ENCODE assay signal across 8 cellular contexts in the genomic region with DNA sequence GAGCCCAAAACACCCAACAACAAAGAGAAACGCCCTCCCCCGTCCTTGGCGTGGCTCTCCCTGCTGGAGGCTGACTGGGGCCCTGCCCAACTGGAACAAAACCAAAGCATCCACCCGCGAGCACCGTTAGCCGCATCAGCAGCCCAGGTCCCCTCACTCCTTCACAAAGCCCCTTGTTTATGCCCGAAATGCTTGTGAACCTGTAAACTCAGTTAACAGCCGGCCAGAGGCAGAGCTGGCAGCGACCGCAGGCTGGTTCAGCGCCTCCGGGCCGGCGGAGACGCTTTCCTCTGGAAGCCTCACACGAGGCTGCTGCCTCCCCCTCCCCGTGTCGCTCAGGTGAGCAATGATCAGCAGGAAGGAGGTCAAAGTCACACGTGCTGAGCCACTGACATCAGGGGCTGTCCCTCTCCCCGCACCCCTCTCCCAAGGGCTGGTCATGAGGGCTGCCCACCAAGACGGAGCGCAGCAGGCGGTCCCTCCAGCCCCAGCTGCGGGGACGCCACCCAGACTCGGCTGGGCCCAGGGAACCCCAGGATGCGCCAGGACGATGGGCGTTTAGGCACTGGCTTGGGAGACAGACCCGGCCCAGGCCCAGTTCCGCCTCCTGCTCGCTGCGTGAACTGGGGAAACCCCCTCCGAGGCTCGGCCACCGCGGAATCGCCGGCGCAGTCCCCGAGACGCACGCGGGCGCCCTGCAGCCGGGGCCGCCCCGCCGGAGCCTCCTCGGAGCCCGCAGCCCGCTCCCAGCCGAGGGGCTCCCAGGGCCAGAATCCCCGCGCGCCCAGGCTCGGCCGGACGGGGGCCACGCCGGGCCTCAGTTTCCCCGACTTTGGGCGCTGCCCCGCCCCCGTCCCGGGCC. TPM values are rescaled to one million over a fixed set of nuclear protein-coding genes. Genes with fewer than 3 reads are reported as not detected.
DNase-seq lines count a peak whose midpoint lies in the region; ATAC-seq and TF ChIP-seq lines count a peak whose summit lies in the region.

No MANE protein-coding gene starts in this region.

- intact Hi-C loops in mammary epithelial cell (cut with micrococcal nuclease) = loop anchor here (1.0 to 5.0 kb wide), 4 partner anchors 36 to 243 kb away; a partner anchor contains a TSS

- no peaks in the 10 kb centered on the region for H3K27me3 Mint-ChIP-seq in T-cell

- DNase-seq in T-cell = peak in 14 of 34 experiments; percentile 3 to 33 (median 19)
- peak; percentile 26 for DNase-seq in mammary epithelial cell
- peak; percentile 60 for DNase-seq in stimulated activated naive CD8-positive, alpha-beta T cell treated with anti-CD3 and anti-CD28 coated beads, Interleukin-15, Interleukin-2, amounts not matched to agents 100 U/mL and 50 U/mL, for 24 hours

- TF ChIP-seq CTCF in mammary epithelial cell (conservative IDR thresholded peaks at IDR 0.05 in 1 of 2, IDR thresholded peaks at IDR 0.05 in 1 of 2; ENCODE audit: extremely low read depth in 1 of 2, insufficient read depth in 1 of 2, low read depth in 1 of 2, low read length in 2 of 2) = no peak
- no peak for TF ChIP-seq CTCF in liver (IDR thresholded peaks at IDR 0.05; ENCODE audit: low read depth, low read length, missing input control)

- peak overlapping the region; percentile 80 to 86 (median 83) for H3K4me3 Mint-ChIP-seq in T-cell

- H3K9me3 ChIP-seq in mammary epithelial cell (replicated peaks; ENCODE audit: insufficient read depth, low read length) (no peaks in the 10 kb centered on the region), liver (ENCODE audit: control insufficient read depth in 4 of 4, low read length in 3 of 4) (no peaks in the 10 kb centered on the region)

- BruUV-seq in mammary epithelial cell (replicated peaks; lab: Mats Ljungman, UMichigan) = no TSS peak

- H3K9me3 Mint-ChIP-seq in T-cell = no peaks in the 10 kb centered on the region

- POLR2A ChIA-PET in T-cell (lab: Charles Lee) = no interaction called here

- H3K27ac Mint-ChIP-seq in T-cell = peak overlapping the region; percentile 44 to 70

- peaks cover 28 to 46% (median 32%) of the 10 kb centered on the region in 3 donors for H3K4me1 Mint-ChIP-seq in T-cell

- peaks cover 7% of the 10 kb centered on the region for H3K36me3 ChIP-seq in mammary epithelial cell (ENCODE audit: insufficient read depth, low read length)
- H3K36me3 ChIP-seq in liver (ENCODE audit: control insufficient read depth in 4 of 4, insufficient read depth in 3 of 4, low read depth in 1 of 4, low read length in 3 of 4) = peaks cover 3 to 29% (median 5%) of the 10 kb centered on the region in 4 donors

- no peaks in the 10 kb centered on the region for H3K27me3 ChIP-seq in mammary epithelial cell (ENCODE audit: insufficient read depth, low read length)
- H3K27me3 ChIP-seq in liver (ENCODE audit: control insufficient read depth in 4 of 4, insufficient read depth in 4 of 4, low read length in 3 of 4) = no peaks in the 10 kb centered on the region

- dilution Hi-C loops in mammary epithelial cell (cut with HindIII; ENCODE audit: low sequenced_read_pairs) = no loop called here

- peak overlapping the region; percentile 94 for H3K4me2 ChIP-seq in mammary epithelial cell (ENCODE audit: insufficient read depth, low read depth, low read length)

- in situ Hi-C loops in mammary epithelial cell (cut with MboI; ENCODE audit: low sequenced_read_pairs in 2 of 2) = loop anchor here in 1 of 2 donors (10.0 kb wide), 1 partner anchor 75 kb away; a partner anchor contains a TSS

- WGBS in mammary epithelial cell (ENCODE audit: low coverage, missing lambda C conversion rate) = 3% methylated on average over 16 of the region's 67 CpGs
- WGBS in liver = 2% methylated on average over 67 of the region's 67 CpGs

- CTCF ChIA-PET in T-cell (lab: Charles Lee) = interaction anchor here in 1 of 2 donors (1.5 kb wide), 1 partner anchor 11 kb away, joined by 5 read pairs; a partner anchor contains a TSS
- CTCF ChIA-PET in mammary epithelial cell (lab: Charles Lee; ENCODE audit: low non-redundant PET) = no interaction called here

- H3K79me2 ChIP-seq in mammary epithelial cell (ENCODE audit: insufficient read depth, low read length) = peaks cover 33% of the 10 kb centered on the region

- H3K9ac ChIP-seq in mammary epithelial cell (ENCODE audit: insufficient read depth, low read length) = peak overlapping the region; percentile 67
- peak overlapping the region; percentile 45 to 56 for H3K9ac ChIP-seq in liver (ENCODE audit: low read depth in 1 of 2, low read length in 2 of 2)

- peak; percentile 37 for ATAC-seq in GM18498 (IDR thresholded peaks at IDR 0.05; ENCODE audit: unreplicated experiment)
- ATAC-seq in HG02973 (IDR thresholded peaks at IDR 0.05; ENCODE audit: unreplicated experiment) = peak; percentile 26
- ATAC-seq in T-cell (replicated peaks in 1 of 4) = peak; percentile 3 to 8 (median 6)
- peak; percentile 20 for ATAC-seq in stimulated activated naive CD8-positive, alpha-beta T cell treated with anti-CD3 and anti-CD28 coated beads, Interleukin-15, Interleukin-2, amounts not matched to agents 100 U/mL and 50 U/mL, for 24 hours
- no peak for ATAC-seq in GM18517 (IDR thresholded peaks at IDR 0.05; ENCODE audit: unreplicated experiment)
- no peak for ATAC-seq in HG03139 (IDR thresholded peaks at IDR 0.05; ENCODE audit: unreplicated experiment)

- H3K4me1 ChIP-seq in mammary epithelial cell (ENCODE audit: insufficient read depth, low read length) (peaks cover 15% of the 10 kb centered on the region), liver (ENCODE audit: control insufficient read depth in 4 of 4, insufficient read depth in 4 of 4, low read length in 3 of 4) (peaks cover 10 to 53% (median 38%) of the 10 kb centered on the region in 4 donors)

- peak overlapping the region; percentile 66 for H2AFZ ChIP-seq in mammary epithelial cell (ENCODE audit: low read depth, low read length)

- H3K27ac ChIP-seq in mammary epithelial cell (ENCODE audit: insufficient read depth, low read depth, low read length) = peak overlapping the region; percentile 64
- peak overlapping the region; percentile 11 to 80 for H3K27ac ChIP-seq in liver (ENCODE audit: low read depth in 1 of 2, low read length in 2 of 2)

- no peaks in the 10 kb centered on the region for H4K20me1 ChIP-seq in mammary epithelial cell (ENCODE audit: insufficient read depth, low read length)

- TF ChIP-seq RAD21 in liver (IDR thresholded peaks at IDR 0.05) = no peak

- peaks cover 20% of the 10 kb centered on the region for H3K36me3 Mint-ChIP-seq in T-cell

- H3K4me3 ChIP-seq in mammary epithelial cell (replicated peaks in 1 of 3; ENCODE audit: insufficient read depth in 1 of 3, low read depth in 2 of 3, low read length in 3 of 3) (peak overlapping the region; percentile 84 to 97 (median 89)), liver (ENCODE audit: low read depth in 1 of 3, low read length in 3 of 3) (peak overlapping the region; percentile 68 to 86 (median 80))

TF ChIP-seq in liver, 16 proteins besides CTCF, POLR2A, EP300 and RAD21:
- no peak for TF ChIP-seq FOXA2 (IDR thresholded peaks at IDR 0.05)
- no peak for TF ChIP-seq FOXA1 (IDR thresholded peaks at IDR 0.05)
- no peak for TF ChIP-seq RXRA (IDR thresholded peaks at IDR 0.05)
- peak in 1 of 2 donors; percentile 39 for TF ChIP-seq HNF4A (conservative IDR thresholded peaks at IDR 0.05)
- TF ChIP-seq SP1 (IDR thresholded peaks at IDR 0.05) = no peak
- TF ChIP-seq YY1 (IDR thresholded peaks at IDR 0.05) = peak; percentile 18
- TF ChIP-seq, protein P1, sequence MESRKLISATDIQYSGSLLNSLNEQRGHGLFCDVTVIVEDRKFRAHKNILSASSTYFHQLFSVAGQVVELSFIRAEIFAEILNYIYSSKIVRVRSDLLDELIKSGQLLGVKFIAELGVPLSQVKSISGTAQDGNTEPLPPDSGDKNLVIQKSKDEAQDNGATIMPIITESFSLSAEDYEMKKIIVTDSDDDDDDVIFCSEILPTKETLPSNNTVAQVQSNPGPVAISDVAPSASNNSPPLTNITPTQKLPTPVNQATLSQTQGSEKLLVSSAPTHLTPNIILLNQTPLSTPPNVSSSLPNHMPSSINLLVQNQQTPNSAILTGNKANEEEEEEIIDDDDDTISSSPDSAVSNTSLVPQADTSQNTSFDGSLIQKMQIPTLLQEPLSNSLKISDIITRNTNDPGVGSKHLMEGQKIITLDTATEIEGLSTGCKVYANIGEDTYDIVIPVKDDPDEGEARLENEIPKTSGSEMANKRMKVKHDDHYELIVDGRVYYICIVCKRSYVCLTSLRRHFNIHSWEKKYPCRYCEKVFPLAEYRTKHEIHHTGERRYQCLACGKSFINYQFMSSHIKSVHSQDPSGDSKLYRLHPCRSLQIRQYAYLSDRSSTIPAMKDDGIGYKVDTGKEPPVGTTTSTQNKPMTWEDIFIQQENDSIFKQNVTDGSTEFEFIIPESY (IDR thresholded peaks at IDR 0.05) = no peak

RNA-seq across cellular contexts. Expression of a gene that starts 0.6 kb away (rescaled TPM):
- total RNA-seq in T-cell (10 to 100 TPM; 10.5 to 15.7 (median 13.3) TPM), mammary epithelial cell (1 to 10 TPM; 7.0 to 9.2 TPM), liver (1 to 10 TPM; 2.3 to 4.2 TPM)
- polyA plus RNA-seq in mammary epithelial cell (2.9 TPM), liver (1 to 10 TPM in 1 of 2 donors, under 1 TPM in 1; 0.75 to 3.9 TPM)
- polyA minus RNA-seq in mammary epithelial cell = 0.52 TPM

RNA-seq across cellular contexts. Expression of a gene that starts 11.0 kb away (rescaled TPM):
- total RNA-seq in T-cell (100 to 1,000 TPM in 1 of 5 donors, 10 to 100 TPM in 4; 57.7 to 103 (median 95.6) TPM), mammary epithelial cell (10 to 100 TPM; 28.5 to 62.0 TPM), liver (10 to 100 TPM; 11.0 to 25.6 TPM)
- polyA plus RNA-seq in mammary epithelial cell (37.1 TPM), liver (10 to 100 TPM; 12.7 to 28.1 TPM)
- polyA minus RNA-seq in mammary epithelial cell = 38.7 TPM

RNA-seq across cellular contexts. Expression of a gene that starts 11.1 kb away (rescaled TPM):
- total RNA-seq in T-cell = 10 to 100 TPM; 55.8 to 81.9 (median 65.7) TPM
- 10 to 100 TPM; 41.7 to 68.8 TPM for total RNA-seq in mammary epithelial cell
- polyA plus RNA-seq in mammary epithelial cell = 69.4 TPM
- polyA minus RNA-seq in mammary epithelial cell = 47.2 TPM
- 10 to 100 TPM; 27.0 to 39.5 TPM for total RNA-seq in liver
- polyA plus RNA-seq in liver = 10 to 100 TPM; 43.7 to 75.6 TPM

RNA-seq across cellular contexts. Expression of a gene that starts 25.9 kb away (rescaled TPM):
- total RNA-seq in T-cell (1 to 10 TPM in 1 of 5 donors, under 1 TPM in 4; 0.43 to 1.4 (median 0.76) TPM), mammary epithelial cell (1 to 10 TPM in 1 of 2 donors, under 1 TPM in 1; 0.47 to 1.0 TPM), liver (1 to 10 TPM; 3.1 to 5.3 TPM)
- polyA plus RNA-seq in mammary epithelial cell (0.14 TPM), liver (1 to 10 TPM in 1 of 2 donors, under 1 TPM in 1; 0.25 to 1.3 TPM)
- polyA minus RNA-seq in mammary epithelial cell = not detected

RNA-seq across cellular contexts. Expression of a gene that starts 35.9 kb away (rescaled TPM):
- total RNA-seq in T-cell (10 to 100 TPM; 20.4 to 46.8 (median 36.3) TPM), mammary epithelial cell (10 to 100 TPM; 11.7 to 33.9 TPM), liver (1 to 10 TPM; 2.0 to 2.9 TPM)
- polyA plus RNA-seq in mammary epithelial cell (13.8 TPM), liver (1 to 10 TPM; 6.2 to 7.1 TPM)
- polyA minus RNA-seq in mammary epithelial cell = not detected

Comparison
In these comparisons a context has a peak if more than half of its experiments do, and no peak if none do; other contexts are left out.
1. ATAC-seq: peak in GM18498 (single experiment), HG02973 (single experiment), T-cell (4 of 4) and stimulated activated naive CD8-positive, alpha-beta T cell treated with anti-CD3 and anti-CD28 coated beads, Interleukin-15, Interleukin-2, amounts not matched to agents 100 U/mL and 50 U/mL, for 24 hours (single experiment); none in GM18517 (single experiment) and HG03139 (single experiment).